ENCODE assay signal across 19 cellular contexts in the genomic region with DNA sequence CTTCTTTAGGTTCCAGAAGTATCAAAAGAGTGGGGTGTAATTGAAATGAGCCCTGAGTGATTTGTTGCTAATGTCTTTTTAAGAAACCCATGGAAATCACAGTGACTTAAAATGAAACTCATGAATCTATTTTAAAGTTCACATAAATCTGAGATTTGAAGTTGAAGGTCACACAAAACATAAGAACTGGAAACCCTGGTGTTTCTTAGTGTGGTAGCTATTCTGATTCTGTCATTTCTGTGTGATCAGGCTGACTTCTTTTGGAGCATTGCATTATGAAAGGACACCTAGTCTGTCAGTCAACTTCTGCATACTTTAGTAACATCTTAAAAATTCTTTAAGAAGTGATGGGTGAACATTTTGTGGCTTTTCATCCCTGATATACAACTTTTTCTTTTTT.
"Had no signal": no experiment of that assay in that cellular context is flagged by ENCODE, and none has a peak within 500 bp of the region (broad histone marks: within the 10 kb centered on the region; RNA-seq: fewer than 3 reads in every experiment).

No MANE protein-coding gene starts in this region.

- H3K9me3 ChIP-seq: body of pancreas, mucosa of descending colon, neutrophil, right lobe of liver, testis, upper lobe of right lung had no signal

- H3K4me3 ChIP-seq: body of pancreas, coronary artery, mucosa of descending colon, right lobe of liver, testis, upper lobe of right lung had no signal

- H3K36me3 ChIP-seq: neutrophil, right lobe of liver, upper lobe of right lung, WERI-Rb-1 had no signal

- H3K36me3 Mint-ChIP-seq: immature natural killer cell; naive thymus-derived CD8-positive, alpha-beta T cell had no signal

- H3K27me3 Mint-ChIP-seq: activated CD4-positive, alpha-beta T cell treated with anti-CD3 and anti-CD28 coated beads, Interleukin-2, amount 10 ng/mL, durations not matched to agents 24 days and 14 days; stimulated activated naive CD8-positive, alpha-beta T cell treated with anti-CD3 and anti-CD28 coated beads, Interleukin-15, Interleukin-2, amounts not matched to agents 100 ng/mL and 50 ng/mL, for 24 hours had no signal

- H3K4me1 ChIP-seq: body of pancreas, foreskin keratinocyte, right lobe of liver, testis, upper lobe of right lung had no signal

- ATAC-seq: body of pancreas; foreskin keratinocyte; left cardiac atrium; mucosa of descending colon; naive thymus-derived CD8-positive, alpha-beta T cell; right lobe of liver; upper lobe of right lung had no signal

- H3K4me3 Mint-ChIP-seq: activated CD4-positive, alpha-beta T cell treated with anti-CD3 and anti-CD28 coated beads, Interleukin-2, amount 10 ng/mL, durations not matched to agents 24 days and 14 days; immature natural killer cell; naive thymus-derived CD8-positive, alpha-beta T cell; stimulated activated naive CD8-positive, alpha-beta T cell treated with anti-CD3 and anti-CD28 coated beads, Interleukin-15, Interleukin-2, amounts not matched to agents 100 ng/mL and 50 ng/mL, for 24 hours had no signal

- H3K27me3 ChIP-seq: body of pancreas, foreskin keratinocyte, neutrophil, right lobe of liver, testis, upper lobe of right lung had no signal

- H3K27ac ChIP-seq: body of pancreas, coronary artery, foreskin keratinocyte, neutrophil, right lobe of liver, testis, upper lobe of right lung, WERI-Rb-1 had no signal

- H3K9me3 Mint-ChIP-seq: naive thymus-derived CD8-positive, alpha-beta T cell; stimulated activated naive CD8-positive, alpha-beta T cell treated with anti-CD3 and anti-CD28 coated beads, Interleukin-15, Interleukin-2, amounts not matched to agents 100 ng/mL and 50 ng/mL, for 24 hours had no signal

- H3K27ac Mint-ChIP-seq: activated CD4-positive, alpha-beta T cell treated with anti-CD3 and anti-CD28 coated beads, Interleukin-2, amount 10 ng/mL, durations not matched to agents 24 days and 14 days; immature natural killer cell; naive thymus-derived CD8-positive, alpha-beta T cell; stimulated activated naive CD8-positive, alpha-beta T cell treated with anti-CD3 and anti-CD28 coated beads, Interleukin-15, Interleukin-2, amounts not matched to agents 100 ng/mL and 50 ng/mL, for 24 hours had no signal

- H3K4me1 Mint-ChIP-seq: activated CD4-positive, alpha-beta T cell treated with anti-CD3 and anti-CD28 coated beads, Interleukin-2, amount 10 ng/mL, durations not matched to agents 24 days and 14 days; immature natural killer cell; naive thymus-derived CD8-positive, alpha-beta T cell had no signal

- DNase-seq: activated CD4-positive, alpha-beta T cell treated with anti-CD3 and anti-CD28 coated beads, Interleukin-2, amount 10 ng/mL, durations not matched to agents 24 days and 14 days; activated naive CD4-positive, alpha-beta T cell treated with anti-CD3 and anti-CD28 coated beads, Interleukin-2, amount 50 U/mL, for 16 hours; amniotic stem cell; body of pancreas; central memory CD4-positive, alpha-beta T cell; effector CD4-positive, alpha-beta T cell; foreskin keratinocyte; immature natural killer cell; left cardiac atrium; mucosa of descending colon; naive thymus-derived CD8-positive, alpha-beta T cell; right lobe of liver; T-helper 9 cell; testis; upper lobe of right lung; WERI-Rb-1 had no signal
